15 cellular contexts compared by ENCODE assay signal in the genomic region with DNA sequence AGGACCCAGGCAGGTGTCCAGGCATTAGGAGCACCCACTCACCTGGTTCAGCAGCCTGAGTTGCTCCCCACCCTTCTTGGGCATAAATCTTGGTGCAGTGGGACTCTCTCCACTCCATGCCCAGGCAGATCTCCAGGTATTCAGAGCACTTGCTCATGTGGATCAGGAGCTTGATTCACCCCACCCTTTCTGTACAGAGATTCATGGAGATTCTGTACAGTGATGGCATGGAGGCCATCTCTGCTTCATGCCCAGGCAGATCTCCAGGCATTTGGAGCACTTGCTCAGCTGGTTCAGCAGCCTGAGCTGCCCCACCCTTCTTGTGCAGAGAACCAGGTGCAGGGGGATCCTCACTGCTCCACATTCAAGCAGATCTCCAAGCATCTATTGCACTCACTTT. TPM values are rescaled to one million over a fixed set of nuclear protein-coding genes. Genes with fewer than 3 reads are reported as not detected.
DNase-seq lines count a peak whose midpoint lies in the region; ATAC-seq and TF ChIP-seq lines count a peak whose summit lies in the region.
"Had no signal": no experiment of that assay in that cellular context is flagged by ENCODE, and none has a peak within 500 bp of the region (broad histone marks: within the 10 kb centered on the region; RNA-seq: fewer than 3 reads in every experiment).

No MANE protein-coding gene starts in this region.

- H3K36me3 Mint-ChIP-seq in GM23338 (ENCODE audit: low read depth): peaks cover 14% of the 10 kb centered on the region
- H3K36me3 Mint-ChIP-seq: CD4-positive, alpha-beta memory T cell had no signal

- H2AFZ ChIP-seq in GM23338: no peak overlapping the region

- H3F3A ChIP-seq in GM23338 (replicated peaks; ENCODE audit: low read depth): no peaks in the 10 kb centered on the region

- DNase-seq in RWPE1 (ENCODE audit: low spot score): no peak
- DNase-seq in epithelial cell of esophagus (ENCODE audit: low read depth): peak; percentile 93
- peak; percentile 80 to 93 for DNase-seq in foreskin keratinocyte
- DNase-seq in GM20000 (ENCODE audit: low spot score): no peak
- no peak for DNase-seq in GM23338 (ENCODE audit: low spot score)
- DNase-seq in NCI-H774 (lab: John Stamatoyannopoulos, UW): no peak
- DNase-seq: C1 segment of cervical spinal cord; Calu3; CD4-positive, alpha-beta memory T cell; COR-L47; DMS53; DMS79 treated with DMSO at 0.1 percent for 48 hours; GF-D8; H7; HCEC 1CT had no signal

- no peak overlapping the region for H3K4me3 Mint-ChIP-seq in GM23338
- H3K4me3 Mint-ChIP-seq: CD4-positive, alpha-beta memory T cell had no signal

- H3K36me3 ChIP-seq in GM23338 (ENCODE audit: insufficient read depth): no peaks in the 10 kb centered on the region

- H4K20me1 ChIP-seq in GM23338 (replicated peaks; ENCODE audit: insufficient read depth): no peaks in the 10 kb centered on the region

- H3K9me2 ChIP-seq in GM23338 (ENCODE audit: insufficient read depth): no peaks in the 10 kb centered on the region

- peak overlapping the region; percentile 59 for H3K27ac ChIP-seq in RWPE1
- H3K27ac ChIP-seq in foreskin keratinocyte: no peak overlapping the region
- no peak overlapping the region for H3K27ac ChIP-seq in GM23338 (ENCODE audit: low read depth)

- H3K4me1 Mint-ChIP-seq in GM23338: no peaks in the 10 kb centered on the region; the same call in 2 of the 3 replicates
- H3K4me1 Mint-ChIP-seq: CD4-positive, alpha-beta memory T cell had no signal

- H3K4me2 ChIP-seq in GM23338: no peak overlapping the region

- H3K4me1 ChIP-seq in foreskin keratinocyte (no peaks in the 10 kb centered on the region), GM23338 (ENCODE audit: insufficient read depth) (no peaks in the 10 kb centered on the region)

- CTCF ChIA-PET in RWPE1 (lab: Yijun Ruan, JAX): interaction anchor here (1.3 kb wide), 1 partner anchor 44 kb away, joined by 3 read pairs; a partner anchor contains a TSS

- peaks cover 25% of the 10 kb centered on the region for H3K9me3 Mint-ChIP-seq in GM23338

- H3K27ac Mint-ChIP-seq in GM23338: no peak overlapping the region
- H3K27ac Mint-ChIP-seq: CD4-positive, alpha-beta memory T cell had no signal

- H3K4me3 ChIP-seq in epithelial cell of esophagus (ENCODE audit: low read length): no peak overlapping the region
- no peak overlapping the region for H3K4me3 ChIP-seq in GM23338

- POLR2A ChIA-PET in RWPE1 (lab: Yijun Ruan, JAX; ENCODE audit: low non-redundant PET): no interaction called here

- H3K27me3 ChIP-seq in foreskin keratinocyte: no peaks in the 10 kb centered on the region
- H3K27me3 ChIP-seq in GM23338 (ENCODE audit: insufficient read depth): no peaks in the 10 kb centered on the region

- TF ChIP-seq CTCF in RWPE1 (conservative IDR thresholded peaks at IDR 0.05; ENCODE audit: low read depth) (no peak), epithelial cell of esophagus (IDR thresholded peaks at IDR 0.05; ENCODE audit: insufficient read depth, low read depth, low read length, missing control alignments) (no peak), foreskin keratinocyte (conservative IDR thresholded peaks at IDR 0.05) (no peak), GM20000 (IDR thresholded peaks at IDR 0.05; ENCODE audit: extremely low read depth, missing control alignments) (no peak), GM23338 (conservative IDR thresholded peaks at IDR 0.05; ENCODE audit: low read depth in 2 of 2) (no peak)

- ATAC-seq in foreskin keratinocyte (peak; percentile 86), GM23338 (no peak)

- H3K79me2 ChIP-seq in GM23338 (replicated peaks; ENCODE audit: insufficient read depth): no peaks in the 10 kb centered on the region

- peaks cover 9% of the 10 kb centered on the region for H3K27me3 Mint-ChIP-seq in GM23338 (ENCODE audit: insufficient read depth, low read depth, poor library complexity)

TF ChIP-seq in GM23338, 12 proteins besides CTCF, POLR2A, EP300 and RAD21:
- TF ChIP-seq, protein P1, sequence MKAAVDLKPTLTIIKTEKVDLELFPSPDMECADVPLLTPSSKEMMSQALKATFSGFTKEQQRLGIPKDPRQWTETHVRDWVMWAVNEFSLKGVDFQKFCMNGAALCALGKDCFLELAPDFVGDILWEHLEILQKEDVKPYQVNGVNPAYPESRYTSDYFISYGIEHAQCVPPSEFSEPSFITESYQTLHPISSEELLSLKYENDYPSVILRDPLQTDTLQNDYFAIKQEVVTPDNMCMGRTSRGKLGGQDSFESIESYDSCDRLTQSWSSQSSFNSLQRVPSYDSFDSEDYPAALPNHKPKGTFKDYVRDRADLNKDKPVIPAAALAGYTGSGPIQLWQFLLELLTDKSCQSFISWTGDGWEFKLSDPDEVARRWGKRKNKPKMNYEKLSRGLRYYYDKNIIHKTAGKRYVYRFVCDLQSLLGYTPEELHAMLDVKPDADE (IDR thresholded peaks at IDR 0.05): no peak

RNA-seq across cellular contexts. Expression of a gene that starts 44.1 kb away (rescaled TPM):
- total RNA-seq in foreskin keratinocyte: 1.8 TPM in 2 replicates
- polyA plus RNA-seq in foreskin keratinocyte: 0.53 and 0.87 TPM in 2 replicates
- 4.9 and 6.7 TPM in 2 replicates for total RNA-seq in GM23338 (2014; rRNA removed; shearing (Covaris generic))
- polyA plus RNA-seq in GM23338 (2016; fragmentation: Nextera tagmentation; extraction: Ambion mirVana): 4.5 and 6.0 TPM in 2 replicates
- total RNA-seq: CD4-positive, alpha-beta memory T cell had no signal
- polyA plus RNA-seq: CD4-positive, alpha-beta memory T cell had no signal

RNA-seq across cellular contexts. Expression of a gene that starts 47.4 kb away (rescaled TPM):
- 12.4 and 13.1 TPM in 2 replicates for total RNA-seq in foreskin keratinocyte
- polyA plus RNA-seq in foreskin keratinocyte (5.2 and 6.7 TPM in 2 replicates), GM23338 (2016; fragmentation: Nextera tagmentation; extraction: Ambion mirVana) (30.2 and 37.7 TPM in 2 replicates)
- total RNA-seq in GM23338 (2014; rRNA removed; shearing (Covaris generic)): 21.3 and 24.0 TPM in 2 replicates

Comparison
In these comparisons a context has a peak if more than half of its experiments do, and no peak if none do; other contexts are left out.
1. DNase-seq: peak in epithelial cell of esophagus (single experiment) and foreskin keratinocyte (2 of 2); none in RWPE1 (single experiment), GM20000 (single experiment), GM23338 (single experiment) and NCI-H774 (single experiment).